ENCODE assay signal across 16 cellular contexts in the genomic region with DNA sequence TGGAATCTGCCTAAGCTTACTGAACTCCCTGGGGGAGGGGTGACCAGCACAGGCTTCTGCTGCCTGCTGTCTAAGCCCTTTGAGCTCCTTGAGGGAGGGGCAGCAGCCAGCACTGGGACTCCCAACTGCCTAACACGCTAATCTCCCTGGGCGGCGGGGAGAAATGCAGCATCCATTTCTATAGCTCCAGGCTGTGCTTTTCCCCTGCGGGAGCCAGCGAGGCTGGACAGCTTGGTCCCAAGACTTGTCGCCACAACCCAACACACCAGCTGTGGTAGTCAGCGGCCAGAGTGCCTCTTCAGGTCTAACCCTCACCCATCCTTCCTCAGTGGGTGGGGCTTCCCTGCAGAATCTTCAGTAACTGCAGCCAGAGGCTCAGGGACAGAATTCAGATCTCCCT.
A peak's percentile ranks its signal among the peaks of the same experiment; 100 is the strongest.
DNase-seq lines count a peak whose midpoint lies in the region; ATAC-seq and TF ChIP-seq lines count a peak whose summit lies in the region.
"Had no signal": no experiment of that assay in that cellular context is flagged by ENCODE, and none has a peak within 500 bp of the region (broad histone marks: within the 10 kb centered on the region; RNA-seq: fewer than 3 reads in every experiment).

No MANE protein-coding gene starts in this region.

- H3K79me2 ChIP-seq in neural progenitor cell (ENCODE audit: low read depth), result no peaks in the 10 kb centered on the region

- H3K27ac ChIP-seq in WERI-Rb-1, result peak overlapping the region; percentile 86
- H3K27ac ChIP-seq in neural progenitor cell, result no peak overlapping the region
- H3K27ac ChIP-seq: HL-60 had no signal

- H3K27ac Mint-ChIP-seq in neural progenitor cell, result no peak overlapping the region
- H3K27ac Mint-ChIP-seq: CD8-positive, alpha-beta T cell; GM23338 had no signal

- DNase-seq in NCI-H82 (lab: John Stamatoyannopoulos, UW) (peak; percentile 97), WERI-Rb-1 (peak; percentile 95), neural progenitor cell (ENCODE audit: low spot score) (peak; percentile 40), BE2C (no peak), NOMO-1 treated with dmso at 0.1 percent for 144 hours (lab: John Stamatoyannopoulos, UW; ENCODE audit: unreplicated experiment) (no peak), cerebellum (ENCODE audit: low spot score) (no peak)
- DNase-seq: CD8-positive, alpha-beta T cell; COR-L47; DMS153; DND-41; GF-D8; H7 had no signal

- H3K4me3 ChIP-seq in WERI-Rb-1 (ENCODE audit: low read depth, low read length) (peak overlapping the region; percentile 40), neural progenitor cell (no peak overlapping the region), BE2C (ENCODE audit: low read depth, low read length) (no peak overlapping the region)
- H3K4me3 ChIP-seq: GM23338 had no signal

- H3K9me3 ChIP-seq in WERI-Rb-1 (ENCODE audit: severe bottlenecking) (peaks cover 16% of the 10 kb centered on the region), neural progenitor cell (ENCODE audit: low read depth) (no peaks in the 10 kb centered on the region), BE2C (no peaks in the 10 kb centered on the region)

- H3F3A ChIP-seq in neural progenitor cell (ENCODE audit: low read depth), result no peaks in the 10 kb centered on the region

- H3K4me3 Mint-ChIP-seq in neural progenitor cell, result no peak overlapping the region
- H3K4me3 Mint-ChIP-seq: CD14-positive monocyte; CD8-positive, alpha-beta T cell; GM23338 had no signal

- no peaks in the 10 kb centered on the region for H3K4me1 Mint-ChIP-seq in neural progenitor cell
- H3K4me1 Mint-ChIP-seq: CD14-positive monocyte had no signal

- peaks cover 6% of the 10 kb centered on the region for H3K9me3 Mint-ChIP-seq in neural progenitor cell

- H3K27me3 ChIP-seq in WERI-Rb-1 (ENCODE audit: insufficient read depth, low read depth, severe bottlenecking) (no peaks in the 10 kb centered on the region), neural progenitor cell (no peaks in the 10 kb centered on the region), BE2C (no peaks in the 10 kb centered on the region)

- no peaks in the 10 kb centered on the region for H3K27me3 Mint-ChIP-seq in neural progenitor cell (ENCODE audit: insufficient read depth, low read depth)

- no peak overlapping the region for H3K9ac ChIP-seq in neural progenitor cell

- TF ChIP-seq CTCF in WERI-Rb-1 (IDR thresholded peaks at IDR 0.05; ENCODE audit: low read depth, low read length) (no peak), neural progenitor cell (IDR thresholded peaks at IDR 0.05) (no peak), BE2C (IDR thresholded peaks at IDR 0.05; ENCODE audit: low read depth, low read length) (no peak)

- H4K20me1 ChIP-seq in neural progenitor cell (ENCODE audit: low read depth), result no peaks in the 10 kb centered on the region

- H3K36me3 ChIP-seq in WERI-Rb-1, result no peaks in the 10 kb centered on the region
- H3K36me3 ChIP-seq in neural progenitor cell, result no peaks in the 10 kb centered on the region
- H3K36me3 ChIP-seq in BE2C, result no peaks in the 10 kb centered on the region

- no peaks in the 10 kb centered on the region for H3K4me1 ChIP-seq in neural progenitor cell
- H3K4me1 ChIP-seq in BE2C, result no peaks in the 10 kb centered on the region

- peak overlapping the region; percentile 57 for H2AFZ ChIP-seq in neural progenitor cell (replicated peaks)

- no peak overlapping the region for H3K4me2 ChIP-seq in neural progenitor cell
- H3K4me2 ChIP-seq: GM23338 had no signal

- H3K36me3 Mint-ChIP-seq in neural progenitor cell, result no peaks in the 10 kb centered on the region
- H3K36me3 Mint-ChIP-seq: CD14-positive monocyte; CD8-positive, alpha-beta T cell had no signal

- no peak for ATAC-seq in GM21367 (IDR thresholded peaks at IDR 0.05; ENCODE audit: unreplicated experiment)
- ATAC-seq: CD8-positive, alpha-beta T cell; GM23338 had no signal

Comparison
In these comparisons a context has a peak if more than half of its experiments do, and no peak if none do; other contexts are left out.
1. DNase-seq: peak in NCI-H82 (single experiment), WERI-Rb-1 (single experiment) and neural progenitor cell (single experiment); none in BE2C (single experiment), NOMO-1 treated with dmso at 0.1 percent for 144 hours (single experiment) and cerebellum (single experiment).